8 cellular contexts compared by ENCODE assay signal in genomic region chr2:180980185-180980942, GRCh38. TPM values are rescaled to one million over a fixed set of nuclear protein-coding genes. Genes with fewer than 3 reads are reported as not detected.
DNase-seq lines count a peak whose midpoint lies in the region; ATAC-seq and TF ChIP-seq lines count a peak whose summit lies in the region.

Gene UBE2E3 (plus strand): TSS chr2:180980605. CDS start chr2:180982043, 1,438 bp downstream.

- peaks cover 23% of the 10 kb centered on the region for H3K4me1 ChIP-seq in mammary epithelial cell (ENCODE audit: insufficient read depth, low read length)

- H3K79me2 ChIP-seq in mammary epithelial cell (ENCODE audit: insufficient read depth, low read length), result peaks cover 42% of the 10 kb centered on the region

- H3K9ac ChIP-seq in mammary epithelial cell (ENCODE audit: insufficient read depth, low read length), result peak within 1 kb of the TSS; percentile 93

- no peaks in the 10 kb centered on the region for H3K9me3 ChIP-seq in mammary epithelial cell (replicated peaks; ENCODE audit: insufficient read depth, low read length)

- no peaks in the 10 kb centered on the region for H3K27me3 ChIP-seq in mammary epithelial cell (ENCODE audit: insufficient read depth, low read length)

- no peaks in the 10 kb centered on the region for H4K20me1 ChIP-seq in mammary epithelial cell (ENCODE audit: insufficient read depth, low read length)

- DNase-seq in NCI-H1436 (lab: John Stamatoyannopoulos, UW) (peak; percentile 74), NCI-H1436 treated with DMSO at 0.1 percent for 48 hours (lab: John Stamatoyannopoulos, UW) (no peak), NCI-H2107 (lab: John Stamatoyannopoulos, UW) (peak; percentile 50), mammary epithelial cell (peak; percentile 67), iPS-NIHi7 (ENCODE audit: extremely low spot score) (peak; percentile 80), smooth muscle cell of the brain vasculature (ENCODE audit: low read depth, low spot score) (peak; percentile 50)

- H3K4me2 ChIP-seq in mammary epithelial cell (ENCODE audit: insufficient read depth, low read depth, low read length), result peak within 1 kb of the TSS; percentile 97

- H2AFZ ChIP-seq in mammary epithelial cell (ENCODE audit: low read depth, low read length), result peak within 1 kb of the TSS; percentile 89

- CTCF ChIA-PET in mammary epithelial cell (lab: Charles Lee; ENCODE audit: low non-redundant PET), result interaction anchor here (0.5 to 1.1 kb wide), 9 partner anchors 42 to 854 kb away, joined by 4 to 15 read pairs (median 5); no protein-coding TSS in a partner anchor

- no CpG with 5 or more reads among the region's 99 CpGs for whole genome bisulfite sequencing in mammary epithelial cell (ENCODE audit: low coverage, missing lambda C conversion rate)

- BruUV-seq in mammary epithelial cell (replicated peaks; lab: Mats Ljungman, UMichigan), result no TSS peak

- TF ChIP-seq CTCF in WI38 (IDR thresholded peaks at IDR 0.05; ENCODE audit: low read depth, low read length), result peak; percentile 63
- TF ChIP-seq CTCF in mammary epithelial cell (conservative IDR thresholded peaks at IDR 0.05 in 1 of 2, IDR thresholded peaks at IDR 0.05 in 1 of 2; ENCODE audit: extremely low read depth in 1 of 2, insufficient read depth in 1 of 2, low read depth in 1 of 2, low read length in 2 of 2), result peak; percentile 20 to 77

- dilution Hi-C loops in mammary epithelial cell (cut with HindIII; ENCODE audit: low sequenced_read_pairs), result no loop called here

- intact Hi-C loops in mammary epithelial cell (cut with micrococcal nuclease), result loop anchor here (1.0 to 10.0 kb wide), 4 partner anchors 246 to 856 kb away; no protein-coding TSS in a partner anchor

- peak within 1 kb of the TSS; percentile 72 for H3K27ac ChIP-seq in mammary epithelial cell (ENCODE audit: insufficient read depth, low read depth, low read length)

- in situ Hi-C loops in mammary epithelial cell (cut with MboI; ENCODE audit: low sequenced_read_pairs in 2 of 2), result no loop called here

- ATAC-seq in HG02852 (IDR thresholded peaks at IDR 0.05; ENCODE audit: unreplicated experiment), result peak; percentile 72

- peaks cover 5% of the 10 kb centered on the region for H3K36me3 ChIP-seq in mammary epithelial cell (ENCODE audit: insufficient read depth, low read length)

- H3K4me3 ChIP-seq in WI38 (ENCODE audit: low read depth, low read length) (peak within 1 kb of the TSS; percentile 88), mammary epithelial cell (replicated peaks in 1 of 3; ENCODE audit: insufficient read depth in 1 of 3, low read depth in 2 of 3, low read length in 3 of 3) (peak within 1 kb of the TSS; percentile 62 to 82 (median 80))

RNA-seq across cellular contexts. Expression of gene UBE2E3, which starts in this region (rescaled TPM):
- total RNA-seq in mammary epithelial cell, result 10 to 100 TPM; 65.0 to 86.3 TPM
- 97.5 TPM for polyA plus RNA-seq in mammary epithelial cell
- 60.2 TPM for polyA minus RNA-seq in mammary epithelial cell
